ENCODE assay signal across 20 cellular contexts in the genomic region with DNA sequence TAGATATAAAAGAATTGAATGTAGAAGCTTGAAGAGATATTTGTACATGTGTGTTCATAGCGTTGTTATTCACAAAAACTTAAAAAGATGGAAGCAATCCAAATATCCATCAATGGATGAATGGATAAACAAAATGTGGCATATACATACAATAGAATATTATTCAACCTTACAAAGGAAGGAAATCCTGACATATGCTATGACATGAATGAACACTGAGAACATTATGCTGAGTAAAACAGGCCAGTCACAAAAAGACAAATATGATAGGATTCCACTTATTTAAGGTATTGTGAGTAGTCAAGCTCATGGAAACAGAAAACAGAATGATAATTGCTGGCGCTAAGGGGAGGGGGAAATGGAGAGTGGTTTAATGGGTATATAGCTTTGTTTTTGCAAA. TPM values are rescaled to one million over a fixed set of nuclear protein-coding genes. Genes with fewer than 3 reads are reported as not detected.
DNase-seq lines count a peak whose midpoint lies in the region; TF ChIP-seq lines count a peak whose summit lies in the region.
"Had no signal": no experiment of that assay in that cellular context is flagged by ENCODE, and none has a peak within 500 bp of the region (broad histone marks: within the 10 kb centered on the region; RNA-seq: fewer than 3 reads in every experiment).

No MANE protein-coding gene starts in this region.

- TF ChIP-seq CTCF in GM20000 (IDR thresholded peaks at IDR 0.05; ENCODE audit: extremely low read depth, missing control alignments) = no peak

- H3K36me3 ChIP-seq in MG63 = no peaks in the 10 kb centered on the region

- in situ Hi-C loops in SK-MEL-5 (cut with HindIII; ENCODE audit: low pct_unique_long_range_greater_than_20kb, low sequenced_read_pairs) = no loop called here

- no peak overlapping the region for H3K4me3 ChIP-seq in MG63
- H3K4me3 ChIP-seq: A549, GM23248 had no signal

- DNase-seq in SK-MEL-5 (ENCODE audit: low read depth, low spot score) (peak; percentile 37), dermis microvascular lymphatic vessel endothelial cell (ENCODE audit: low read depth in 2 of 2) (peak; percentile 90 to 92), glomerular endothelial cell (ENCODE audit: extremely low read depth, low read depth, low spot score) (peak; percentile 36), MG63 (no peak), mesenteric fat pad (ENCODE audit: low spot score) (no peak), GM20000 (ENCODE audit: low spot score) (no peak)
- DNase-seq: 8988T; ACHN; AML-193; C1 segment of cervical spinal cord; Calu3; CD4-positive, alpha-beta memory T cell; COR-L47; DMS53; DMS79 treated with DMSO at 0.1 percent for 48 hours; GF-D8; GM23248; H7; HCEC 1CT had no signal

- no peaks in the 10 kb centered on the region for H3K27me3 ChIP-seq in MG63

- peaks cover 2% of the 10 kb centered on the region; the same call in 1 of the 2 replicates for H3K9me3 ChIP-seq in MG63

RNA-seq across cellular contexts. Expression of a gene that starts 47.0 kb away (rescaled TPM):
- total RNA-seq in SK-MEL-5 (2014; rRNA removed; shearing (Covaris generic)) = 42.6 and 43.9 TPM in 2 replicates
- 27.3 and 36.7 TPM in 2 replicates for polyA plus RNA-seq in SK-MEL-5 (2015; cell fraction: cytosol; rRNA removed)
- 44.8 and 45.7 TPM in 2 replicates for polyA plus RNA-seq in SK-MEL-5 (2015; cell fraction: nucleus; rRNA removed)
- total RNA-seq in dermis microvascular lymphatic vessel endothelial cell (48.3 and 63.5 TPM in 2 replicates), glomerular endothelial cell (33.1 and 46.6 TPM in 2 replicates), mesenteric fat pad (48.8 TPM)
- total RNA-seq in MG63 (2014; rRNA removed; shearing (Covaris generic); ENCODE audit: low replicate concordance) = 18.2 and 28.2 TPM in 2 replicates

RNA-seq across cellular contexts. Expression of a gene that starts 52.4 kb away (rescaled TPM):
- total RNA-seq in SK-MEL-5 (2014; rRNA removed; shearing (Covaris generic)) = 83.8 and 90.1 TPM in 2 replicates
- polyA plus RNA-seq in SK-MEL-5 (2015; cell fraction: cytosol; rRNA removed) = 65.7 and 81.4 TPM in 2 replicates
- polyA plus RNA-seq in SK-MEL-5 (2015; cell fraction: nucleus; rRNA removed) = 54.4 and 73.8 TPM in 2 replicates
- total RNA-seq in dermis microvascular lymphatic vessel endothelial cell (68.4 and 85.7 TPM in 2 replicates), glomerular endothelial cell (80.1 and 91.6 TPM in 2 replicates), mesenteric fat pad (48.5 TPM)
- 33.1 and 65.5 TPM in 2 replicates for total RNA-seq in MG63 (2014; rRNA removed; shearing (Covaris generic); ENCODE audit: low replicate concordance)

Comparison
In these comparisons a context has a peak if more than half of its experiments do, and no peak if none do; other contexts are left out.
1. DNase-seq: peak in SK-MEL-5 (single experiment), dermis microvascular lymphatic vessel endothelial cell (2 of 2) and glomerular endothelial cell (single experiment); none in MG63 (single experiment), mesenteric fat pad (single experiment) and GM20000 (single experiment).